8 cellular contexts compared by ENCODE assay signal in the genomic region with DNA sequence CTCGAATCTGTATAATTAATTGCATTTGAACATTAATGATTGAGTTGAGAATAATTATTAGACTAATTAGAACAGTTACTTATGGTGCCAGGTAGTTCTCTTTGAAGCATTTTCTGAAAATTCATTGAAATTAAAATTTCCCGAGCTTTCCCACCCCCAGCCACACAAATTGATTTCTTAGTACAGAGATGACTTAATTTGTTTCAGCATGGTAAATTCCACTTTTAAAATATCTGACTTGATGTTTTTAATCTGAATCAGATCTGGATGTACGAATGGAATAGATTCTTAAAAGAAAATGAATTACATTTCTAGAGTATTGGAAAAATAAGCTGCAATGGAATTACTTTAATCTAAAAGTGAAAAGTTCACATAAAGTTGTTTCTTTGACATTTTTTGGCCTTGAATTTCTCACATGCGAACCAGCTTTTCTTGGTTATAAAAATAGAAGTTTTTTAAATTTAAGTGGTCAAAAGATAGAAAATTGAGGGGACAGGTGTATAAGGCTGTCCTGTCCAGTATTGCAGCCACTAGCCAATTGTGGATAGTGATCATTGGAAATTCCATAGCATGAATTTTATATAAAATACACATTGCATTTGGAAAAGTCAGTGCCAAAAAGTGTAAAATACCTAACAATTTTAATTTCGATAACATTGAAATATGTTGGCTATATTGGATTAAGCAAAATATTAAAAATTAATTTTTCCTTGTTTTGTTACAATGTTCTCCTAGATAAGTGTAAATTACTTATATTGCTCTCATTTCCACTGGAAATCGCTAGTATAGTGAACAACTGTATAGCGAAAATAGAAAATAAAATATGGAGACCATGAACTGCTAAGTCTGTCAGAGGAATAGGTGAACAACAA.
DNase-seq lines count a peak whose midpoint lies in the region; ATAC-seq and TF ChIP-seq lines count a peak whose summit lies in the region.

No MANE protein-coding gene starts in this region.

- intact Hi-C loops in esophagus muscularis mucosa (cut with DNase I) (no loop called here), sigmoid colon (cut with DNase I) (loop anchor here (5.0 kb wide), 1 partner anchor 1212 kb away; a partner anchor contains a TSS)

- H3K27ac ChIP-seq in esophagus muscularis mucosa (replicated peaks in 1 of 4) (peak overlapping the region; percentile 78 to 91 (median 86)), sigmoid colon (peak overlapping the region; percentile 79 to 92 (median 84))

- ATAC-seq in GM21515 (IDR thresholded peaks at IDR 0.05; ENCODE audit: unreplicated experiment): no peak

- H3K27me3 ChIP-seq in esophagus muscularis mucosa (peaks cover 0 to 46% (median 19%) of the 10 kb centered on the region in 4 donors), sigmoid colon (peaks cover 22 to 81% (median 55%) of the 10 kb centered on the region in 3 donors)

- 22% methylated on average over 7 of the region's 7 CpGs for WGBS in esophagus muscularis mucosa
- 19 to 21% methylated on average over 7 of the region's 7 CpGs for WGBS in sigmoid colon, 2 donors

- TF ChIP-seq CTCF in GM12864 (IDR thresholded peaks at IDR 0.05; ENCODE audit: low read depth, low read length, missing control alignments) (no peak), esophagus muscularis mucosa (IDR thresholded peaks at IDR 0.05) (no peak), sigmoid colon (IDR thresholded peaks at IDR 0.05) (no peak)

- H3K36me3 ChIP-seq in esophagus muscularis mucosa (no peaks in the 10 kb centered on the region), sigmoid colon (no peaks in the 10 kb centered on the region)

- no peaks in the 10 kb centered on the region for H3K9me3 ChIP-seq in esophagus muscularis mucosa
- no peaks in the 10 kb centered on the region for H3K9me3 ChIP-seq in sigmoid colon

- peak overlapping the region; percentile 77; the same call in 1 of the 2 replicates for H3K4me3 ChIP-seq in GM12864 (ENCODE audit: low read depth, low read length)
- H3K4me3 ChIP-seq in esophagus muscularis mucosa: peak overlapping the region; percentile 56 to 71 (median 58)
- H3K4me3 ChIP-seq in sigmoid colon: peak overlapping the region in 3 of 4 donors; percentile 50 to 57 (median 51)

- H3K4me1 ChIP-seq in esophagus muscularis mucosa (peaks cover 8 to 36% (median 27%) of the 10 kb centered on the region in 4 donors), sigmoid colon (peaks cover 0 to 28% (median 16%) of the 10 kb centered on the region in 4 donors)

- DNase-seq in GM12864 (ENCODE audit: low read depth) (no peak), RPMI8226 (peak; percentile 30), esophagus muscularis mucosa (ENCODE audit: extremely low spot score) (no peak), sigmoid colon (no peak), HPDE6-E6E7 (ENCODE audit: extremely low spot score) (no peak), kidney tubule cell (ENCODE audit: low spot score) (no peak)
- no peak for DNase-seq in activated CD4-positive, CD25-positive, alpha-beta regulatory T cell (lab: John Stamatoyannopoulos, UW)

- no peak for TF ChIP-seq POLR2A in esophagus muscularis mucosa (IDR thresholded peaks at IDR 0.05; ENCODE audit: low read depth)
- TF ChIP-seq POLR2A in sigmoid colon (IDR thresholded peaks at IDR 0.05): no peak

- TF ChIP-seq EP300 in esophagus muscularis mucosa (IDR thresholded peaks at IDR 0.05) (no peak), sigmoid colon (IDR thresholded peaks at IDR 0.05) (no peak)
